10 cellular contexts compared by ENCODE assay signal in the genomic region with DNA sequence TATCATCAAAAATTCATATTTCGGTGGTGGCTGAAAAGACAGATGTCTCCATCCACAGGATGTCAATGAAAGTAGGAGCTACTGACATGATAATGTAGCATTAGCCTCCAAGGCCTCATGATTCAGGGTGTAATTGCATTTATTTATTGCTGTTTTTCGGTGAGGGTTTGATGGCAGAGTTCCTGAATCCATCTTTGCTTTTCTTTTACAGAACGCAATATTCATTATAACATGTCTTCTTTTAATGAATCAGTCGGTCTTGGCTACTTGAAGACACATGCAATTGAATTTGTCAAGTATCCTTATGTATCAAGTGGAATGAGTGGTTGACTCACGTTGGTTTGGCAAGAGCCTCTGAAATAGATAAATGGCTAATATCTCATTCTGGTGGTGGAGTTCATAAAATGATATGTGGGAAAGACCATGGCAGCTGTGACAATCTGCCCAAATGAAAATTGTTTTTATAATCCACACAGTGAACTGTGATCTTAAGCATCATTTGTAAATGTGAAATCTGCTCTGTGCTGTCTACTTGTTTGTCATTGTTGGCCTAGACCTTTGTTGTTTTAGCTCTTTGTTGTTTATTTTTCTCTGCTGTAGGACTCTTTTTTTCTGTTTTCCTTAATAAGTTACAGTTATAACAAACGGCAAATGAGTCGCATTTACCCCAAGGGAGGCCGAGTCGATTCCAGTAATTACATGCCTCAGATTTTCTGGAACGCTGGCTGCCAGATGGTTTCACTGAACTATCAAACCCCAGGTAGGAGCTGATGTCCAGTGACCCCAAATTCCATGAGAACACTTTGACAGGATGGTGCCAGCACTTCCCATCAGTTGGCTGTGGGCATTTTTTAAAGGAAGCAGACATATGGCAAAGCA.
A peak's percentile ranks its signal among the peaks of the same experiment; 100 is the strongest.
DNase-seq lines count a peak whose midpoint lies in the region; ATAC-seq and TF ChIP-seq lines count a peak whose summit lies in the region.
"Had no signal": no experiment of that assay in that cellular context is flagged by ENCODE, and none has a peak within 500 bp of the region (broad histone marks: within the 10 kb centered on the region; RNA-seq: fewer than 3 reads in every experiment).

No MANE protein-coding gene starts in this region.

- no peaks in the 10 kb centered on the region for H3K79me2 ChIP-seq in OCI-LY7 (ENCODE audit: insufficient read depth, low read depth, low read length)

- ATAC-seq in GM18511 (IDR thresholded peaks at IDR 0.05; ENCODE audit: unreplicated experiment) (peak; percentile 5), HG03097 (IDR thresholded peaks at IDR 0.05; ENCODE audit: low FRiP score, unreplicated experiment) (no peak), HG03378 (IDR thresholded peaks at IDR 0.05; ENCODE audit: unreplicated experiment) (no peak)
- ATAC-seq: stimulated activated naive CD8-positive, alpha-beta T cell treated with anti-CD3 and anti-CD28 coated beads, Interleukin-15, Interleukin-2, amounts not matched to agents 100 U/mL and 50 U/mL, for 24 hours had no signal

- no TSS peak for BruUV-seq in OCI-LY7 (replicated peaks; lab: Mats Ljungman, UMichigan)

- H3K4me3 ChIP-seq in OCI-LY7 (ENCODE audit: low read depth, low read length, poor library complexity, severe bottlenecking) (no peak overlapping the region), fibroblast of pulmonary artery (replicated peaks; ENCODE audit: low read depth, low read length) (no peak overlapping the region)
- H3K4me3 ChIP-seq: spleen had no signal

- no peak overlapping the region for H2AFZ ChIP-seq in OCI-LY7 (ENCODE audit: low read length)

- no peak overlapping the region for H3K27ac ChIP-seq in 22Rv1
- no peak overlapping the region for H3K27ac ChIP-seq in OCI-LY7 (ENCODE audit: low read depth, low read length, poor library complexity, severe bottlenecking)
- H3K27ac ChIP-seq: spleen had no signal

- CTCF ChIA-PET in OCI-LY7 (lab: Charles Lee; ENCODE audit: unreplicated experiment): interaction anchor here (1.6 to 2.1 kb wide), 2 partner anchors 194 to 202 kb away, joined by 3 to 7 read pairs; no protein-coding TSS in a partner anchor

- intact Hi-C loops in OCI-LY7 (cut with micrococcal nuclease; ENCODE audit: unreplicated experiment): loop anchor here (1.0 to 10.0 kb wide), 4 partner anchors 59 to 566 kb away; no protein-coding TSS in a partner anchor

- no peaks in the 10 kb centered on the region for H3K9me2 ChIP-seq in OCI-LY7 (ENCODE audit: insufficient read depth, low read length)

- H3K4me2 ChIP-seq in OCI-LY7 (ENCODE audit: low read length): no peak overlapping the region

- POLR2A ChIA-PET in OCI-LY7 (lab: Charles Lee): interaction anchor here (1.0 to 2.9 kb wide), 5 partner anchors 12 to 202 kb away, joined by 4 to 7 read pairs (median 5); no protein-coding TSS in a partner anchor

- H4K20me1 ChIP-seq in OCI-LY7 (ENCODE audit: insufficient read depth, low read length): no peaks in the 10 kb centered on the region

- TF ChIP-seq CTCF in 22Rv1 (IDR thresholded peaks at IDR 0.05) (peak; percentile 49), OCI-LY7 (conservative IDR thresholded peaks at IDR 0.05; ENCODE audit: low read length) (peak; percentile 49; the same call in 1 of the 2 replicates), fibroblast of pulmonary artery (IDR thresholded peaks at IDR 0.05; ENCODE audit: low read length, missing control alignments) (no peak)

- no peaks in the 10 kb centered on the region for H3K4me1 ChIP-seq in OCI-LY7 (ENCODE audit: insufficient read depth, low read length, poor library complexity, severe bottlenecking)
- H3K4me1 ChIP-seq: spleen had no signal

- DNase-seq in OCI-LY7 (ENCODE audit: low spot score) (no peak), fibroblast of pulmonary artery (ENCODE audit: low read depth) (peak; percentile 25)
- DNase-seq in stimulated activated CD4-positive, alpha-beta T cell treated with anti-CD3 and anti-CD28 coated beads, Interleukin-2, amount 100 ng/mL, for 48 hours: no peak
- DNase-seq in activated CD4-positive, alpha-beta T cell treated with anti-CD3 and anti-CD28 coated beads for 1 hour: no peak
- DNase-seq: spleen had no signal

- H3K36me3 ChIP-seq in OCI-LY7 (ENCODE audit: insufficient read depth, low read length): no peaks in the 10 kb centered on the region
- H3K36me3 ChIP-seq: spleen had no signal

- no peaks in the 10 kb centered on the region for H3K9me3 ChIP-seq in OCI-LY7 (ENCODE audit: low read length)
- H3K9me3 ChIP-seq: spleen had no signal
